ENCODE assay signal across 17 cellular contexts in the genomic region with DNA sequence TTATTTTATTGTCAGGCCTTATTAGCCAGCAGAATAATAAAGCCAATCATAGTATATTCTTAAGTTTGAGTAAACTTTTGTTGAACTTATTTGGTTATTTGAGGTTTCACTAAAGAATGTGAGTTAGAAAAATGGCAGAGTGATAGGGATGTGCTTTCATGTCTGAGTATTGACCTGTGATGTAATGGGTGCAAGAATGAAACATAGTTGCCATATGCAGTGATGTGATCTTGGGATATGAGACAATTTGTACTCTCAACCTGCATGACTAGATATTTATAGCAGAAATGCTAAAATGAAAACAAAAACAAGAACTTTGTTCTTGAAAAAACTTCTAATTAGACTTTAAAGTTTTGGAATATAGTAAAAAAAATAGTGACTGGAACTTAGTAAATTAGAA.
"Had no signal": no experiment of that assay in that cellular context is flagged by ENCODE, and none has a peak within 500 bp of the region (broad histone marks: within the 10 kb centered on the region; RNA-seq: fewer than 3 reads in every experiment).

No MANE protein-coding gene starts in this region.

- H3K36me3 ChIP-seq: ovary, thoracic aorta had no signal

- H3K27ac ChIP-seq: coronary artery, ovary, thoracic aorta had no signal

- H3K27me3 ChIP-seq: ovary had no signal

- H3K9me3 ChIP-seq: ovary had no signal

- ATAC-seq: activated CD8-positive, alpha-beta memory T cell treated with anti-CD3 and anti-CD28 coated beads, Interleukin-2, amount 10 ng/mL, durations not matched to agents 7 days and 5 days; left ventricle myocardium superior had no signal

- H3K4me3 ChIP-seq: coronary artery, ovary, thoracic aorta had no signal

- DNase-seq: activated CD8-positive, alpha-beta memory T cell treated with anti-CD3 and anti-CD28 coated beads, Interleukin-2, amount 10 ng/mL, durations not matched to agents 7 days and 5 days; activated gamma-delta T cell; activated T-cell treated with anti-CD3 and anti-CD28 coated beads, Interleukin-2, amount 50 U/mL, for 48 hours; aorta; caudate nucleus; effector CD4-positive, alpha-beta T cell; foreskin melanocyte; head of caudate nucleus; left ventricle myocardium superior; mesendoderm; nephron progenitor cell; ovary; stimulated activated CD4-positive, alpha-beta T cell treated with anti-CD3 and anti-CD28 coated beads, Interleukin-15, amount 100 ng/mL, for 24 hours; stimulated activated CD4-positive, alpha-beta T cell treated with anti-CD3 and anti-CD28 coated beads, Interleukin-4, amount 100 ng/mL, for 24 hours; T-helper 2 cell had no signal
